In genomic region chr1:209325492-209325891, GRCh38 we compare ENCODE assay signal across 31 cellular contexts.
"Had no signal": no experiment of that assay in that cellular context is flagged by ENCODE, and none has a peak within 500 bp of the region (broad histone marks: within the 10 kb centered on the region; RNA-seq: fewer than 3 reads in every experiment).

No MANE protein-coding gene starts in this region.

- H3K9me3 Mint-ChIP-seq: activated naive CD4-positive, alpha-beta T cell treated with anti-CD3 and anti-CD28 coated beads for 36 hours; activated naive CD8-positive, alpha-beta T cell treated with anti-CD3 and anti-CD28 coated beads for 36 hours; activated T-helper 1 cell treated with anti-CD3 and anti-CD28 coated beads, Interleukin-12 subunit alpha, Interleukin-12 subunit beta, Interleukin-2, Interleukin-4 antibody, amounts not matched to agents 30 ng/mL and 10 ng/mL and 1 ng/mL, durations not matched to agents 14 hours and 24 hours and 36 hours; dendritic cell treated with granulocyte-macrophage colony-stimulating factor and Interleukin-4, amounts not matched to agents 40 ng/mL and 50 ng/mL, for 4 days; stimulated activated effector memory CD8-positive, alpha-beta T cell treated with anti-CD3 and anti-CD28 coated beads, Interleukin-12 subunit alpha, Interleukin-12 subunit beta, amount 100 ng/mL, for 72 hours had no signal

- H3K4me1 ChIP-seq: ascending aorta, heart right ventricle, left lung, pancreas, psoas muscle, thyroid gland, upper lobe of right lung had no signal

- H3K36me3 Mint-ChIP-seq: activated CD4-positive, alpha-beta memory T cell treated with anti-CD3 and anti-CD28 coated beads for 36 hours; activated naive CD8-positive, alpha-beta T cell treated with anti-CD3 and anti-CD28 coated beads for 36 hours; stimulated activated effector memory CD8-positive, alpha-beta T cell treated with anti-CD3 and anti-CD28 coated beads, Interleukin-12 subunit alpha, Interleukin-12 subunit beta, amount 100 ng/mL, for 72 hours had no signal

- H3K27me3 ChIP-seq: ascending aorta, brain microvascular endothelial cell, left lung, pancreas, sigmoid colon, thyroid gland, upper lobe of right lung had no signal

- H3K9me3 ChIP-seq: ascending aorta, heart right ventricle, left lung, pancreas, psoas muscle, sigmoid colon, thyroid gland, upper lobe of right lung had no signal

- H3K36me3 ChIP-seq: ascending aorta, brain microvascular endothelial cell, heart right ventricle, left lung, pancreas, sigmoid colon, thyroid gland, upper lobe of right lung, WERI-Rb-1 had no signal

- DNase-seq: activated CD4-positive, alpha-beta memory T cell treated with anti-CD3 and anti-CD28 coated beads for 36 hours; activated CD4-positive, alpha-beta T cell treated with anti-CD3 and anti-CD28 coated beads for 48 hours; activated CD8-positive, alpha-beta memory T cell treated with anti-CD3 and anti-CD28 coated beads, Interleukin-2, amount 50 U/mL, for 4 hours; activated effector memory CD4-positive, alpha-beta T cell treated with anti-CD3 and anti-CD28 coated beads, Interleukin-2, amount 50 U/mL, for 16 hours; activated naive CD4-positive, alpha-beta T cell treated with anti-CD3 and anti-CD28 coated beads for 36 hours; activated naive CD8-positive, alpha-beta T cell treated with anti-CD3 and anti-CD28 coated beads for 36 hours; activated T-cell treated with anti-CD3 and anti-CD28 coated beads, Interleukin-2, amount 50 U/mL, for 1 hour; brain microvascular endothelial cell; central memory CD4-positive, alpha-beta T cell; endodermal cell; foreskin fibroblast; heart right ventricle; left lung; pancreas; psoas muscle; sigmoid colon; small intestine; stimulated activated CD4-positive, alpha-beta T cell treated with anti-CD3 and anti-CD28 coated beads, Interleukin-4, amount 100 ng/mL, for 24 hours; substantia nigra; T1000; thyroid gland; upper lobe of right lung; WERI-Rb-1 had no signal

- ATAC-seq: activated CD4-positive, CD25-positive, alpha-beta regulatory T cell treated with anti-CD3 and anti-CD28 coated beads, Interleukin-2, amount 50 U/mL, for 24 hours; heart right ventricle; left lung; pancreas; psoas muscle; stimulated activated effector memory CD8-positive, alpha-beta T cell treated with anti-CD3 and anti-CD28 coated beads, Interleukin-12 subunit alpha, Interleukin-12 subunit beta, amount 100 ng/mL, for 72 hours; upper lobe of right lung had no signal

- H3K4me3 Mint-ChIP-seq: activated CD4-positive, alpha-beta memory T cell treated with anti-CD3 and anti-CD28 coated beads for 36 hours; activated naive CD4-positive, alpha-beta T cell treated with anti-CD3 and anti-CD28 coated beads for 36 hours; activated naive CD8-positive, alpha-beta T cell treated with anti-CD3 and anti-CD28 coated beads for 36 hours; activated T-helper 1 cell treated with anti-CD3 and anti-CD28 coated beads, Interleukin-12 subunit alpha, Interleukin-12 subunit beta, Interleukin-2, Interleukin-4 antibody, amounts not matched to agents 30 ng/mL and 10 ng/mL and 1 ng/mL, durations not matched to agents 14 hours and 24 hours and 36 hours; dendritic cell treated with granulocyte-macrophage colony-stimulating factor and Interleukin-4, amounts not matched to agents 40 ng/mL and 50 ng/mL, for 4 days; endodermal cell; nephron; stimulated activated effector memory CD8-positive, alpha-beta T cell treated with anti-CD3 and anti-CD28 coated beads, Interleukin-12 subunit alpha, Interleukin-12 subunit beta, amount 100 ng/mL, for 72 hours; stimulated activated naive CD8-positive, alpha-beta T cell treated with anti-CD3 and anti-CD28 coated beads, Interleukin-15, Interleukin-2, amounts not matched to agents 100 ng/mL and 50 ng/mL, for 24 hours had no signal

- H3K27me3 Mint-ChIP-seq: activated CD4-positive, alpha-beta memory T cell treated with anti-CD3 and anti-CD28 coated beads for 36 hours; activated naive CD8-positive, alpha-beta T cell treated with anti-CD3 and anti-CD28 coated beads for 36 hours; stimulated activated naive CD8-positive, alpha-beta T cell treated with anti-CD3 and anti-CD28 coated beads, Interleukin-15, Interleukin-2, amounts not matched to agents 100 ng/mL and 50 ng/mL, for 24 hours had no signal

- H3K4me1 Mint-ChIP-seq: activated naive CD8-positive, alpha-beta T cell treated with anti-CD3 and anti-CD28 coated beads for 36 hours; nephron; stimulated activated effector memory CD8-positive, alpha-beta T cell treated with anti-CD3 and anti-CD28 coated beads, Interleukin-12 subunit alpha, Interleukin-12 subunit beta, amount 100 ng/mL, for 72 hours had no signal

- H3K27ac ChIP-seq: ascending aorta, brain microvascular endothelial cell, heart right ventricle, left lung, pancreas, psoas muscle, thyroid gland, upper lobe of right lung, WERI-Rb-1 had no signal

- H3K4me3 ChIP-seq: ascending aorta, heart right ventricle, left lung, lung, pancreas, psoas muscle, sigmoid colon, thyroid gland, upper lobe of right lung had no signal

- H3K27ac Mint-ChIP-seq: activated CD4-positive, alpha-beta memory T cell treated with anti-CD3 and anti-CD28 coated beads for 36 hours; activated naive CD4-positive, alpha-beta T cell treated with anti-CD3 and anti-CD28 coated beads for 36 hours; activated naive CD8-positive, alpha-beta T cell treated with anti-CD3 and anti-CD28 coated beads for 36 hours; activated T-helper 1 cell treated with anti-CD3 and anti-CD28 coated beads, Interleukin-12 subunit alpha, Interleukin-12 subunit beta, Interleukin-2, Interleukin-4 antibody, amounts not matched to agents 30 ng/mL and 10 ng/mL and 1 ng/mL, durations not matched to agents 14 hours and 24 hours and 36 hours; dendritic cell treated with granulocyte-macrophage colony-stimulating factor and Interleukin-4, amounts not matched to agents 40 ng/mL and 50 ng/mL, for 4 days; endodermal cell; nephron; stimulated activated effector memory CD8-positive, alpha-beta T cell treated with anti-CD3 and anti-CD28 coated beads, Interleukin-12 subunit alpha, Interleukin-12 subunit beta, amount 100 ng/mL, for 72 hours; stimulated activated naive CD8-positive, alpha-beta T cell treated with anti-CD3 and anti-CD28 coated beads, Interleukin-15, Interleukin-2, amounts not matched to agents 100 ng/mL and 50 ng/mL, for 24 hours had no signal
